Comparison of ENCODE assay signal across 17 cellular contexts in the genomic region with DNA sequence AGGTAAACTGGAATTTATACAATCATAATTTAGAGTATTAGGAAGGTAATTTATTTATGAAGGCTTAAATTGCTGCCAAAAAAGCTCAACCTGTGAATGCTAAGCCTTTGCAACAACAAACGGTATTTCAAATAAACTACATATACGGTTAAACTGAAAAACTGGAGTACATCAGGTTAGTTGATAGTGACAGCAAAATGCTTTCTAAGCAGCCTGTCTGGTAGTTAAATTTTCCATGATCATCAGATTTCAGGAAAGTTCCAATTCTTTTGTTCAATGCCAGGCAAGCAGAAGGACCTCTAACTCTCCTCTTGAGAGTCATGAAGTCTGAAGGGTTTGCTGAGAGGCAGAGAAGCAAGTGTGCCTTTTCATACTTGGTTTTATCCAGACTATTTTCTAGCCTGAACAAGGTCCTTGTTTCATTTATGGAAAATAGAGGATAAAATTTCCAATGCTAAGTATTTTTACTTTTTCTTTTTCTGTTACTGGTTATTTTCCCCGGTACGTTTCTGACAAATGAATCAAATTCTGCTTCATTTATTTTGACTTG. TPM values are rescaled to one million over a fixed set of nuclear protein-coding genes. Genes with fewer than 3 reads are reported as not detected.
DNase-seq lines count a peak whose midpoint lies in the region; TF ChIP-seq lines count a peak whose summit lies in the region.
"Had no signal": no experiment of that assay in that cellular context is flagged by ENCODE, and none has a peak within 500 bp of the region (broad histone marks: within the 10 kb centered on the region; RNA-seq: fewer than 3 reads in every experiment).

No MANE protein-coding gene starts in this region.

- peak overlapping the region; percentile 11 for H3K9ac ChIP-seq in SK-N-MC (ENCODE audit: insufficient read length)

- no peak for TF ChIP-seq CTCF in nephron progenitor cell (IDR thresholded peaks at IDR 0.05)
- TF ChIP-seq CTCF in type B pancreatic cell (conservative IDR thresholded peaks at IDR 0.05): no peak

- DNase-seq in SK-N-MC (ENCODE audit: low read depth, low spot score) (no peak), fibroblast of peridontal ligament (ENCODE audit: extremely low read depth) (peak; percentile 4), nephron progenitor cell (no peak), type B pancreatic cell (ENCODE audit: extremely low spot score, unreplicated experiment) (no peak), NCI-H2081 treated with DMSO at 0.1 percent for 48 hours (lab: John Stamatoyannopoulos, UW) (no peak), anterior cingulate cortex (lab: John Stamatoyannopoulos, UW) (no peak), kidney glomerular epithelial cell (lab: John Stamatoyannopoulos, UW) (no peak)
- DNase-seq: activated CD4-positive, alpha-beta T cell treated with anti-CD3 and anti-CD28 coated beads, Interleukin-2, amount 10 ng/mL, durations not matched to agents 7 days and 5 days; activated T-cell treated with anti-CD3 and anti-CD28 coated beads, Interleukin-2, amount 50 U/mL, for 4 hours; erythroblast; left ventricle myocardium inferior; NCI-H1092; NCI-H345 had no signal

- H3K36me3 Mint-ChIP-seq in nephron progenitor cell (ENCODE audit: low read depth) (peaks cover 21% of the 10 kb centered on the region), type B pancreatic cell (peaks cover 28% of the 10 kb centered on the region)
- H3K36me3 Mint-ChIP-seq: natural killer cell treated with Interleukin-12 subunit alpha and Interleukin-12 subunit beta and Interleukin-15 and Interleukin-18, amount 100 ng/mL, for 72 hours had no signal

- H3K27me3 Mint-ChIP-seq in nephron progenitor cell (ENCODE audit: low read depth, poor library complexity): no peaks in the 10 kb centered on the region
- H3K27me3 Mint-ChIP-seq in type B pancreatic cell: no peaks in the 10 kb centered on the region
- H3K27me3 Mint-ChIP-seq: activated CD4-positive, alpha-beta T cell treated with anti-CD3 and anti-CD28 coated beads, Interleukin-2, amount 10 ng/mL, durations not matched to agents 7 days and 5 days; natural killer cell treated with Interleukin-12 subunit alpha and Interleukin-12 subunit beta and Interleukin-15 and Interleukin-18, amount 100 ng/mL, for 72 hours had no signal

- no peaks in the 10 kb centered on the region for H3K9me3 Mint-ChIP-seq in nephron progenitor cell
- peaks cover 10% of the 10 kb centered on the region for H3K9me3 Mint-ChIP-seq in type B pancreatic cell
- H3K9me3 Mint-ChIP-seq: activated CD4-positive, alpha-beta T cell treated with anti-CD3 and anti-CD28 coated beads, Interleukin-2, amount 10 ng/mL, durations not matched to agents 7 days and 5 days had no signal

- H3K9me3 ChIP-seq in SK-N-MC (ENCODE audit: low read depth, low read length): no peaks in the 10 kb centered on the region
- H3K9me3 ChIP-seq: left ventricle myocardium inferior had no signal

- H3K27ac Mint-ChIP-seq in nephron progenitor cell (peak overlapping the region; percentile 87), type B pancreatic cell (peak overlapping the region; percentile 68)
- H3K27ac Mint-ChIP-seq: activated CD4-positive, alpha-beta T cell treated with anti-CD3 and anti-CD28 coated beads, Interleukin-2, amount 10 ng/mL, durations not matched to agents 7 days and 5 days; natural killer cell treated with Interleukin-12 subunit alpha and Interleukin-12 subunit beta and Interleukin-15 and Interleukin-18, amount 100 ng/mL, for 72 hours had no signal

- H3K27ac ChIP-seq in SK-N-MC: no peak overlapping the region
- H3K27ac ChIP-seq: C4-2B, left ventricle myocardium inferior had no signal

- H3K4me1 Mint-ChIP-seq in nephron progenitor cell (peaks cover 68% of the 10 kb centered on the region), type B pancreatic cell (ENCODE audit: unreplicated experiment) (peaks cover 31% of the 10 kb centered on the region)
- H3K4me1 Mint-ChIP-seq: activated CD4-positive, alpha-beta T cell treated with anti-CD3 and anti-CD28 coated beads, Interleukin-2, amount 10 ng/mL, durations not matched to agents 7 days and 5 days had no signal

- H3K4me3 ChIP-seq in SK-N-MC: peak overlapping the region; percentile 93
- H3K4me3 ChIP-seq: GM12878, K562, left ventricle myocardium inferior had no signal

- H3K4me3 Mint-ChIP-seq in nephron progenitor cell: peak overlapping the region; percentile 91
- peak overlapping the region; percentile 89 for H3K4me3 Mint-ChIP-seq in type B pancreatic cell
- H3K4me3 Mint-ChIP-seq: activated CD4-positive, alpha-beta T cell treated with anti-CD3 and anti-CD28 coated beads, Interleukin-2, amount 10 ng/mL, durations not matched to agents 7 days and 5 days; activated T-cell treated with anti-CD3 and anti-CD28 coated beads, Interleukin-2, amount 50 U/mL, for 4 hours; natural killer cell treated with Interleukin-12 subunit alpha and Interleukin-12 subunit beta and Interleukin-15 and Interleukin-18, amount 100 ng/mL, for 72 hours had no signal

- peaks cover 10% of the 10 kb centered on the region for H3K36me3 ChIP-seq in SK-N-MC (ENCODE audit: insufficient read depth, low read length)
- H3K36me3 ChIP-seq: left ventricle myocardium inferior had no signal

RNA-seq across cellular contexts. Expression of a gene that starts 4.5 kb away (rescaled TPM):
- total RNA-seq in type B pancreatic cell (ENCODE audit: low replicate concordance): 59.3 and 75.7 TPM in 2 replicates
- total RNA-seq: activated CD4-positive, alpha-beta T cell treated with anti-CD3 and anti-CD28 coated beads, Interleukin-2, amount 10 ng/mL, durations not matched to agents 7 days and 5 days; activated T-cell treated with anti-CD3 and anti-CD28 coated beads, Interleukin-2, amount 50 U/mL, for 4 hours; natural killer cell treated with Interleukin-12 subunit alpha and Interleukin-12 subunit beta and Interleukin-15 and Interleukin-18, amount 100 ng/mL, for 72 hours had no signal
